ENCODE assay signal across 25 cellular contexts in the genomic region with DNA sequence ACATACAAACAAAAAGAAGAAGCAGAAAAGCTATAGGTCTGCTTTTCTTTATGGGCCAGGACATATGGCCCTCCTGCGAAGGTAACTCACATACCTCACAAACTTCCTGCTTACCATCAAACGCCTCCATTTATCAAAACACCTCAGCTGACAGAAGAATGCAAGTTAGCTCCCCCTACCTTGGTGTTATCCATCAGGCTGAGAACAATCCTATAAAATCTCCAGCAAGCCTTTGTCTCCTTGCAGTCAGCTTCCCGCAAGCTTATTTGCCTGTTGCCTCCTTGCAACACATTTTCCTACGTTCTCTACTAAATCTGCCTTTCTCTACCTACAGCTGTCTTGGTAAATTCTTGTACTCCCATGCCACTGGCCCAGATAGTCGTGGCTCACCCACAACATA. TPM values are rescaled to one million over a fixed set of nuclear protein-coding genes. Genes with fewer than 3 reads are reported as not detected.
DNase-seq lines count a peak whose midpoint lies in the region; ATAC-seq and TF ChIP-seq lines count a peak whose summit lies in the region.
"Had no signal": no experiment of that assay in that cellular context is flagged by ENCODE, and none has a peak within 500 bp of the region (broad histone marks: within the 10 kb centered on the region; RNA-seq: fewer than 3 reads in every experiment).

No MANE protein-coding gene starts in this region.

- no peak overlapping the region for H2BK120ac ChIP-seq in mesendoderm (ENCODE audit: low read depth, low read length)

- peak; percentile 16 for DNase-seq in NCI-H69 (lab: John Stamatoyannopoulos, UW)
- DNase-seq in endodermal cell, result peak; percentile 58
- peak; percentile 70 for DNase-seq in mesendoderm
- DNase-seq in spleen, result no peak
- no peak for DNase-seq in iPS-NIHi11 (ENCODE audit: low spot score)
- DNase-seq in HUDEP-2 (lab: John Stamatoyannopoulos, UW; ENCODE audit: unreplicated experiment in 76 of 76), result no peak
- DNase-seq: 8988T; ACHN; AML-193; BE2C; CD4-positive, alpha-beta T cell; CD8-positive, alpha-beta memory T cell; DMS 273 treated with DMSO at 0.1 percent for 48 hours; DMS79; EL; GDM1; GOT3; H9 had no signal

- H3K56ac ChIP-seq in mesendoderm (ENCODE audit: low read length), result peak overlapping the region; percentile 22

- H3K27me3 ChIP-seq in endodermal cell (ENCODE audit: control insufficient read depth, insufficient read depth, low read length, poor library complexity, severe bottlenecking) (peaks cover 5% of the 10 kb centered on the region), mesendoderm (ENCODE audit: insufficient read depth, low read length, poor library complexity) (no peaks in the 10 kb centered on the region), spleen (replicated peaks in 1 of 7) (peaks cover 0 to 10% (median 0%) of the 10 kb centered on the region in 7 donors)
- H3K27me3 ChIP-seq: BE2C; BLaER1 treated with 17β-estradiol and CSF1 and Interleukin-3, amounts not matched to agents 10 nM and 100 nM had no signal

- peaks cover 6% of the 10 kb centered on the region for H3K9me3 Mint-ChIP-seq in endodermal cell

- H3K4me3 Mint-ChIP-seq in endodermal cell, result no peak overlapping the region
- H3K4me3 Mint-ChIP-seq: CD14-positive monocyte; CD4-positive, alpha-beta T cell; CD8-positive, alpha-beta memory T cell; H9 had no signal

- H4K8ac ChIP-seq in mesendoderm (ENCODE audit: low read depth, low read length), result no peak overlapping the region

- H3K9ac ChIP-seq in endodermal cell (ENCODE audit: extremely low read depth, low read length, poor library complexity, severe bottlenecking), result no peak overlapping the region
- H3K9ac ChIP-seq in mesendoderm (ENCODE audit: low read length), result no peak overlapping the region
- H3K9ac ChIP-seq: BLaER1 treated with 17β-estradiol and CSF1 and Interleukin-3, amounts not matched to agents 10 nM and 100 nM had no signal

- H3K4me1 ChIP-seq in endodermal cell (ENCODE audit: control insufficient read depth, insufficient read depth, low read length), result peaks cover 5% of the 10 kb centered on the region
- H3K4me1 ChIP-seq in mesendoderm (ENCODE audit: control insufficient read depth, low read depth, low read length), result no peaks in the 10 kb centered on the region
- no peaks in the 10 kb centered on the region for H3K4me1 ChIP-seq in spleen
- H3K4me1 ChIP-seq: A549; BE2C; BLaER1 treated with 17β-estradiol and CSF1 and Interleukin-3, amounts not matched to agents 10 nM and 100 nM had no signal

- H4K5ac ChIP-seq in mesendoderm (ENCODE audit: low read length), result no peak overlapping the region

- no peaks in the 10 kb centered on the region for H3K36me3 ChIP-seq in endodermal cell (ENCODE audit: control insufficient read depth, insufficient read depth, low read length)
- no peaks in the 10 kb centered on the region for H3K36me3 ChIP-seq in mesendoderm (ENCODE audit: control insufficient read depth, insufficient read depth, low read length)
- H3K36me3 ChIP-seq in spleen, result no peaks in the 10 kb centered on the region
- H3K36me3 ChIP-seq: BE2C; BLaER1 treated with 17β-estradiol and CSF1 and Interleukin-3, amounts not matched to agents 10 nM and 100 nM had no signal

- peaks cover 23% of the 10 kb centered on the region for H3K9me3 ChIP-seq in endodermal cell (ENCODE audit: control insufficient read depth, low read length)
- peaks cover 0 to 16% (median 11%) of the 10 kb centered on the region in 8 donors for H3K9me3 ChIP-seq in spleen
- H3K9me3 ChIP-seq: BE2C had no signal

- H3K36me3 Mint-ChIP-seq in endodermal cell (ENCODE audit: low read depth), result no peaks in the 10 kb centered on the region
- H3K36me3 Mint-ChIP-seq: CD14-positive monocyte; CD8-positive, alpha-beta memory T cell had no signal

- no peak for ATAC-seq in GM18858 (IDR thresholded peaks at IDR 0.05; ENCODE audit: unreplicated experiment)
- ATAC-seq: A549, GM12878, HCT116 had no signal

- no peak overlapping the region for H3K27ac Mint-ChIP-seq in endodermal cell
- H3K27ac Mint-ChIP-seq: CD14-positive monocyte; CD4-positive, alpha-beta T cell; CD8-positive, alpha-beta memory T cell; H9 had no signal

- no peak overlapping the region for H3K4me3 ChIP-seq in endodermal cell (ENCODE audit: low read length)
- H3K4me3 ChIP-seq in mesendoderm (ENCODE audit: low read length), result no peak overlapping the region
- H3K4me3 ChIP-seq in spleen, result no peak overlapping the region
- H3K4me3 ChIP-seq: A549; BLaER1 treated with 17β-estradiol and CSF1 and Interleukin-3, amounts not matched to agents 10 nM and 100 nM; GM12878 had no signal

- TF ChIP-seq CTCF in 22Rv1 (IDR thresholded peaks at IDR 0.05) (0 out of 2 replicates have a peak, but pooled peaks have one; percentile 4), endodermal cell (conservative IDR thresholded peaks at IDR 0.05) (peak; percentile 22), spleen (IDR thresholded peaks at IDR 0.05 in 8 of 11, conservative IDR thresholded peaks at IDR 0.05 in 3 of 11) (no peak)

- H3K79me1 ChIP-seq in mesendoderm (ENCODE audit: low read length), result no peaks in the 10 kb centered on the region

- intact Hi-C loops in spleen (cut with DNase I; ENCODE audit: low total_unique reads), result no loop called here

- no peak overlapping the region for H3K4me2 ChIP-seq in mesendoderm (ENCODE audit: low read length)
- H3K4me2 ChIP-seq: A549; BLaER1 treated with 17β-estradiol and CSF1 and Interleukin-3, amounts not matched to agents 10 nM and 100 nM had no signal

- H3K27ac ChIP-seq in 22Rv1 (no peak overlapping the region), endodermal cell (ENCODE audit: low read depth, low read length) (no peak overlapping the region), mesendoderm (ENCODE audit: low read depth, low read length) (no peak overlapping the region), spleen (no peak overlapping the region)
- H3K27ac ChIP-seq: A549; BLaER1 treated with 17β-estradiol and CSF1 and Interleukin-3, amounts not matched to agents 10 nM and 100 nM had no signal

- no peak overlapping the region for H3K4ac ChIP-seq in mesendoderm (ENCODE audit: low read depth, low read length)

- 63 to 67% methylated on average over 3 to 5 of the region's 5 CpGs for WGBS in endodermal cell (ENCODE audit: insufficient coverage in 1 of 2, insufficient read length in 1 of 2), 2 experiments
- WGBS in mesendoderm (ENCODE audit: extremely low coverage, insufficient coverage, low lambda C conversion rate), result no CpG with 5 or more reads among the region's 5 CpGs
- WGBS in spleen, 5 donors, result 75 to 89% (median 78%) methylated on average over 5 of the region's 5 CpGs

- no peak for TF ChIP-seq POLR2A in spleen (IDR thresholded peaks at IDR 0.05)

- no peak overlapping the region for H3K18ac ChIP-seq in mesendoderm (ENCODE audit: low read length)

- H3K23ac ChIP-seq in mesendoderm (ENCODE audit: low read length), result no peak overlapping the region

- no peak overlapping the region for H2BK15ac ChIP-seq in mesendoderm (replicated peaks; ENCODE audit: low read depth)

- no peaks in the 10 kb centered on the region for H3K79me2 ChIP-seq in mesendoderm (ENCODE audit: control insufficient read depth, insufficient read depth, low read length)

- peaks cover 22% of the 10 kb centered on the region for H3K4me1 Mint-ChIP-seq in endodermal cell
- H3K4me1 Mint-ChIP-seq: CD14-positive monocyte; CD8-positive, alpha-beta memory T cell had no signal

- H2AK5ac ChIP-seq in mesendoderm (ENCODE audit: low read length), result no peak overlapping the region

- H3K27me3 Mint-ChIP-seq in endodermal cell (ENCODE audit: insufficient read depth), result peaks cover 12% of the 10 kb centered on the region

- no peak overlapping the region for H2BK5ac ChIP-seq in mesendoderm (ENCODE audit: low read length)

RNA-seq across cellular contexts. Expression of a gene that starts 22.7 kb away (rescaled TPM):
- total RNA-seq in endodermal cell (not detected), spleen (under 1 TPM in 2 of 7 donors, not detected in 5; 0.27 to 0.35 TPM)
- polyA plus RNA-seq in endodermal cell (2013, experiment 1 of 2), result not detected
- not detected for polyA plus RNA-seq in endodermal cell (2013, experiment 2 of 2)
- not detected for polyA plus RNA-seq in mesendoderm (2013, experiment 1 of 2)
- polyA plus RNA-seq in mesendoderm (2013, experiment 2 of 2), result not detected
- not detected for polyA plus RNA-seq in spleen
- total RNA-seq: CD4-positive, alpha-beta T cell; CD8-positive, alpha-beta memory T cell; GM12878; H9 had no signal
- polyA plus RNA-seq: A549; CD14-positive monocyte; CD8-positive, alpha-beta memory T cell had no signal

Comparison
In these comparisons a context has a peak if more than half of its experiments do, and no peak if none do; other contexts are left out.
1. CTCF ChIP-seq: peak in 22Rv1 (single experiment) and endodermal cell (single experiment); none in spleen (0 of 11).
2. DNase-seq: peak in NCI-H69 (single experiment), endodermal cell (single experiment) and mesendoderm (single experiment); none in spleen (single experiment), iPS-NIHi11 (single experiment) and HUDEP-2 (0 of 76).